In the genomic region with DNA sequence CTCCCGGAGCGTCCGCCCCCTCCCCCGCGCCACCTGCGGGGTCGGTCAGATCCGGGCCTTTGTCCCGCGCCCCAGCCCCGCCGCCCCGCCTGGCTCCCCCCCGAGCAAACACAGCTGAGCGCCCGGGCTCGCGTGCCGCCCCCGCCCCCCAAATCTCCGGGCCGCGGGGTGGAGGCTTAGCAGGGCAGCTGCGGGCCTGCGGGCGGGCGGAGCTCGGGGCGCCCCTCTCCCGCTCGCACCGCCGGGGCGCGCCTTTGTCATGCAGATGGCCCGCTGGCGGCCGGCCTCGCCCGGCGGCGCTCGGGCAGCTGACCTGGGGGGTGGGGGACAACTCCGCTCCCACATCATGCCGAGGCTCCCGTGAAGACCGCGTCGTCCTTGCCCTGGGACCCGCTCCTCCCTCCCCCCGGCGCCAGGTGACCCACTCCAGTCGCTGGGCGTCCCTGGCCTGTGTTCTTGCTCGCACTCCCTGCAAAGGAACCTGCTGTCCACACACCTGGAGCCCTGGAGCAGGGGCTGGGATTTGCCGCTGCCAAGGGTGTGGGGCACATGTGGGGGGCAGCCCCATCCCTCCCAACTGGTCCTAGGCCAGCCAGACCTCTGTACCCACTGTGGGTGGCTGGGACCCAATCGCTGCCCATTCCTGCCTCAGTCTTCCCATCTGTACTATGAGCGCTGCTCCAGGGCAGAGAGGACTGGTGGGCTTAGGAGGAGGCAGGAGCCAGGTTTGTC, we compare ENCODE assay signal across 9 cellular contexts. TPM values are rescaled to one million over a fixed set of nuclear protein-coding genes. Genes with fewer than 3 reads are reported as not detected.
DNase-seq lines count a peak whose midpoint lies in the region; ATAC-seq and TF ChIP-seq lines count a peak whose summit lies in the region.
"Had no signal": no experiment of that assay in that cellular context is flagged by ENCODE, and none has a peak within 500 bp of the region (broad histone marks: within the 10 kb centered on the region; RNA-seq: fewer than 3 reads in every experiment).

No MANE protein-coding gene starts in this region.

- H3K27ac ChIP-seq in AG04450 (ENCODE audit: low read depth, low read length) (no peak overlapping the region), body of pancreas (peak overlapping the region in 1 of 4 donors; percentile 0)
- H3K27ac ChIP-seq: brain microvascular endothelial cell had no signal

- peaks cover 28% of the 10 kb centered on the region for H3K4me1 ChIP-seq in body of pancreas

- intact Hi-C loops in body of pancreas (cut with DNase I) = no loop called here

- H3K4me1 Mint-ChIP-seq in mesothelial cell of epicardium = peaks cover 32% of the 10 kb centered on the region
- peaks cover 9% of the 10 kb centered on the region for H3K4me1 Mint-ChIP-seq in activated naive CD4-positive, alpha-beta T cell treated with anti-CD3 and anti-CD28 coated beads, Interleukin-2, amount 10 ng/mL, durations not matched to agents 7 days and 5 days

- H3K27me3 ChIP-seq in AG04450 (ENCODE audit: control insufficient read depth, insufficient read depth, low read length) = peaks cover 44% of the 10 kb centered on the region
- peaks cover 46% of the 10 kb centered on the region for H3K27me3 ChIP-seq in H7 (ENCODE audit: control insufficient read depth, insufficient read depth, low read length)
- H3K27me3 ChIP-seq in body of pancreas = no peaks in the 10 kb centered on the region

- H3K36me3 ChIP-seq in H7 (replicated peaks; ENCODE audit: control insufficient read depth, insufficient read depth, low read length) = no peaks in the 10 kb centered on the region
- no peaks in the 10 kb centered on the region for H3K36me3 ChIP-seq in body of pancreas (replicated peaks in 1 of 2; ENCODE audit: insufficient read depth in 1 of 2, low read depth in 2 of 2)
- H3K36me3 ChIP-seq: brain microvascular endothelial cell had no signal

- peak overlapping the region; percentile 17; the same call in 1 of the 2 replicates for H3K4me3 ChIP-seq in AG04450 (ENCODE audit: low read depth, low read length)
- peak overlapping the region; percentile 35 for H3K4me3 ChIP-seq in H7 (ENCODE audit: insufficient read depth, low read depth, low read length)
- H3K4me3 ChIP-seq in body of pancreas = no peak overlapping the region

- H3K27me3 Mint-ChIP-seq in mesothelial cell of epicardium (ENCODE audit: low read depth) = peaks cover 18% of the 10 kb centered on the region
- H3K27me3 Mint-ChIP-seq in activated naive CD4-positive, alpha-beta T cell treated with anti-CD3 and anti-CD28 coated beads, Interleukin-2, amount 10 ng/mL, durations not matched to agents 7 days and 5 days = peaks cover 85% of the 10 kb centered on the region

- TF ChIP-seq CTCF in AG04450 (IDR thresholded peaks at IDR 0.05; ENCODE audit: low read depth, low read length) = no peak
- peak in 1 of 7 experiments; percentile 16 for TF ChIP-seq CTCF in body of pancreas (IDR thresholded peaks at IDR 0.05)
- no peak for TF ChIP-seq CTCF in mesothelial cell of epicardium (IDR thresholded peaks at IDR 0.05; ENCODE audit: unreplicated experiment)

- DNase-seq in AG04450 (ENCODE audit: low read depth, low spot score) (no peak), H7 (peak; percentile 97), body of pancreas (peak in 2 of 4 donors; percentile 35 to 56), mesothelial cell of epicardium (ENCODE audit: low spot score in 2 of 2, unreplicated experiment in 2 of 2) (no peak), KBM-7 (no peak), hippocampal formation (lab: John Stamatoyannopoulos, UW) (no peak)
- DNase-seq in activated naive CD4-positive, alpha-beta T cell treated with anti-CD3 and anti-CD28 coated beads, Interleukin-2, amount 10 ng/mL, durations not matched to agents 7 days and 5 days = no peak
- DNase-seq: brain microvascular endothelial cell had no signal

- H3K9me3 ChIP-seq in AG04450 (ENCODE audit: control insufficient read depth, insufficient read depth, low read length) (peaks cover 3% of the 10 kb centered on the region; the same call in 1 of the 2 replicates), body of pancreas (no peaks in the 10 kb centered on the region)

- WGBS in body of pancreas, 2 donors = 15 to 100% methylated on average over 1 to 28 of the region's 58 CpGs

- peaks cover 12% of the 10 kb centered on the region for H3K9me3 Mint-ChIP-seq in mesothelial cell of epicardium
- H3K9me3 Mint-ChIP-seq in activated naive CD4-positive, alpha-beta T cell treated with anti-CD3 and anti-CD28 coated beads, Interleukin-2, amount 10 ng/mL, durations not matched to agents 7 days and 5 days = no peaks in the 10 kb centered on the region

- peak overlapping the region; percentile 60 for H3K4me3 Mint-ChIP-seq in mesothelial cell of epicardium
- H3K4me3 Mint-ChIP-seq in activated naive CD4-positive, alpha-beta T cell treated with anti-CD3 and anti-CD28 coated beads, Interleukin-2, amount 10 ng/mL, durations not matched to agents 7 days and 5 days = no peak overlapping the region

- in situ Hi-C loops in KBM-7 (cut with MboI; ENCODE audit: low pct_unique_long_range_greater_than_20kb, low sequenced_read_pairs) = loop anchor here (10.0 kb wide), 2 partner anchors 52 to 142 kb away; no protein-coding TSS in a partner anchor

- POLR2A ChIA-PET in AG04450 (lab: Yijun Ruan, JAX) = no interaction called here

- no peak for TF ChIP-seq POLR2A in body of pancreas (IDR thresholded peaks at IDR 0.05)

- no peaks in the 10 kb centered on the region for H3K36me3 Mint-ChIP-seq in mesothelial cell of epicardium
- H3K36me3 Mint-ChIP-seq in activated naive CD4-positive, alpha-beta T cell treated with anti-CD3 and anti-CD28 coated beads, Interleukin-2, amount 10 ng/mL, durations not matched to agents 7 days and 5 days = no peaks in the 10 kb centered on the region

- H3K27ac Mint-ChIP-seq in mesothelial cell of epicardium = no peak overlapping the region
- no peak overlapping the region for H3K27ac Mint-ChIP-seq in activated naive CD4-positive, alpha-beta T cell treated with anti-CD3 and anti-CD28 coated beads, Interleukin-2, amount 10 ng/mL, durations not matched to agents 7 days and 5 days

- CTCF ChIA-PET in AG04450 (lab: Charles Lee) = no interaction called here
- CTCF ChIA-PET in activated naive CD4-positive, alpha-beta T cell treated with anti-CD3 and anti-CD28 coated beads, Interleukin-2, amount 10 ng/mL, durations not matched to agents 7 days and 5 days (lab: Charles Lee) = interaction anchor here (1.8 kb wide), 1 partner anchor 174 kb away, joined by 3 read pairs; no protein-coding TSS in a partner anchor

- ATAC-seq in body of pancreas = peak; percentile 43
- no peak for ATAC-seq in activated CD4-positive, CD25-positive, alpha-beta regulatory T cell treated with anti-CD3 and anti-CD28 coated beads, Interleukin-2, amount 50 U/mL, for 24 hours

RNA-seq across cellular contexts. Expression of a gene that starts 33.6 kb away (rescaled TPM):
- not detected in 2 replicates for polyA plus RNA-seq in AG04450 (2011; rRNA removed)
- not detected in 2 replicates for polyA minus RNA-seq in AG04450 (2011; rRNA and poly(A)+ RNA removed)
- not detected in 2 replicates for total RNA-seq in H7 (2014; rRNA removed; shearing (Covaris generic))
- total RNA-seq in body of pancreas = not detected
- not detected in 3 replicates for total RNA-seq in mesothelial cell of epicardium

RNA-seq across cellular contexts. Expression of a gene that starts 59.9 kb away (rescaled TPM):
- 4.8 and 6.1 TPM in 2 replicates for polyA plus RNA-seq in AG04450 (2011; rRNA removed)
- 4.2 and 4.9 TPM in 2 replicates for polyA minus RNA-seq in AG04450 (2011; rRNA and poly(A)+ RNA removed)
- total RNA-seq in H7 (2014; rRNA removed; shearing (Covaris generic)) = 3.9 and 5.4 TPM in 2 replicates
- total RNA-seq in body of pancreas = 10 to 100 TPM; 11.7 to 12.9 TPM
- 53.2 to 60.4 TPM (median 54.3 TPM) in 3 replicates for total RNA-seq in mesothelial cell of epicardium

Comparison
In these comparisons a context has a peak if more than half of its experiments do, and no peak if none do; other contexts are left out.
1. H3K4me3 ChIP-seq: peak in AG04450 (single experiment) and H7 (single experiment); none in body of pancreas (0 of 2).